ENCODE assay signal across 4 cellular contexts in genomic region chr20:22914291-22914690, GRCh38.
"Had no signal": no experiment of that assay in that cellular context is flagged by ENCODE, and none has a peak within 500 bp of the region (broad histone marks: within the 10 kb centered on the region; RNA-seq: fewer than 3 reads in every experiment).

No MANE protein-coding gene starts in this region.

- DNase-seq: H9, HCEC 1CT, IMR-90 had no signal

- ATAC-seq: GM23338 had no signal

- H3K4me1 Mint-ChIP-seq: GM23338 had no signal

- H3K27ac Mint-ChIP-seq: GM23338, H9 had no signal

- H3K4me3 Mint-ChIP-seq: GM23338, H9 had no signal

- H3K4me3 ChIP-seq: GM23338 had no signal
